18 cellular contexts compared by ENCODE assay signal in genomic region chr21:36908260-36908908, GRCh38. TPM values are rescaled to one million over a fixed set of nuclear protein-coding genes. Genes with fewer than 3 reads are reported as not detected.
A peak's percentile ranks its signal among the peaks of the same experiment; 100 is the strongest.
DNase-seq lines count a peak whose midpoint lies in the region; ATAC-seq and TF ChIP-seq lines count a peak whose summit lies in the region.
"Had no signal": no experiment of that assay in that cellular context is flagged by ENCODE, and none has a peak within 500 bp of the region (broad histone marks: within the 10 kb centered on the region; RNA-seq: fewer than 3 reads in every experiment).

No MANE protein-coding gene starts in this region.

- in situ Hi-C loops in astrocyte of the spinal cord (cut with HindIII; ENCODE audit: low sequenced_read_pairs), result no loop called here

- no peaks in the 10 kb centered on the region for H3K36me3 ChIP-seq in BJ (ENCODE audit: control insufficient read depth, insufficient read depth, low read length)
- H3K36me3 ChIP-seq: transverse colon had no signal

- no peak for ATAC-seq in left lobe of liver
- ATAC-seq: esophagus mucosa; natural killer cell treated with Interleukin-12 subunit alpha and Interleukin-12 subunit beta and Interleukin-15 and Interleukin-18, amount 100 ng/mL, for 72 hours had no signal

- H3K4me3 ChIP-seq in BJ (ENCODE audit: low read depth, low read length), result no peak overlapping the region
- H3K4me3 ChIP-seq in astrocyte of the spinal cord (ENCODE audit: low read depth, low read length), result no peak overlapping the region
- H3K4me3 ChIP-seq: transverse colon had no signal

- POLR2A ChIA-PET in BJ (lab: Charles Lee) (no interaction called here), HEK293T (lab: Yijun Ruan, JAX) (no interaction called here)

- TF ChIP-seq CTCF in BJ (IDR thresholded peaks at IDR 0.05; ENCODE audit: insufficient read depth, low read depth, low read length), result peak; percentile 10; the same call in 1 of the 2 replicates
- peak; percentile 25 for TF ChIP-seq CTCF in astrocyte of the spinal cord (IDR thresholded peaks at IDR 0.05; ENCODE audit: low read depth, low read length)

- CTCF ChIA-PET in BJ (lab: Yijun Ruan, JAX), result interaction anchor here (1.2 to 1.5 kb wide), 2 partner anchors 9 to 19 kb away, joined by 3 to 5 read pairs; no protein-coding TSS in a partner anchor
- CTCF ChIA-PET in HEK293T (lab: Yijun Ruan, JAX), result interaction anchor here (0.7 to 2.3 kb wide), 4 partner anchors 10 to 130 kb away, joined by 3 to 6 read pairs (median 6); no protein-coding TSS in a partner anchor

- H3K27me3 ChIP-seq in BJ (ENCODE audit: control insufficient read depth, insufficient read depth, low read length), result no peaks in the 10 kb centered on the region
- H3K27me3 ChIP-seq: transverse colon had no signal

- no peak for DNase-seq in BJ (ENCODE audit: low read depth)
- DNase-seq in HEK293T (ENCODE audit: extremely low spot score), result no peak
- no peak for DNase-seq in astrocyte of the spinal cord (ENCODE audit: low read depth, low spot score)
- DNase-seq in iris pigment epithelial cell (ENCODE audit: low read depth), result peak; percentile 35
- no peak for DNase-seq in left lobe of liver (ENCODE audit: low spot score)
- DNase-seq in RPMI8226, result no peak
- DNase-seq in mesenteric fat pad (ENCODE audit: low spot score), result no peak
- no peak for DNase-seq in NCI-H2171 treated with DMSO at 0.1 percent for 48 hours (lab: John Stamatoyannopoulos, UW)
- DNase-seq: activated B cell treated with CpG ODN at 0.5 μM for 24 hours; activated naive CD8-positive, alpha-beta T cell treated with anti-CD3 and anti-CD28 coated beads, Interleukin-2, amount 10 ng/mL, durations not matched to agents 7 days and 5 days; KG1; NCI-H1436; NCI-H510A treated with DMSO at 0.1 percent for 48 hours; OCI-M1; stimulated activated CD4-positive, alpha-beta T cell treated with anti-CD3 and anti-CD28 coated beads, Interleukin-2, amount 100 ng/mL, for 24 hours; transverse colon had no signal

TF ChIP-seq in HEK293T, 16 proteins besides CTCF, POLR2A, EP300 and RAD21:
- TF ChIP-seq PKNOX1 (IDR thresholded peaks at IDR 0.05) (no peak), CTBP1 (IDR thresholded peaks at IDR 0.05; ENCODE audit: borderline replicate concordance) (no peak), ZNF384 (IDR thresholded peaks at IDR 0.05) (peak; percentile 71; the same call in 1 of the 2 replicates), HDGF (IDR thresholded peaks at IDR 0.05; ENCODE audit: borderline replicate concordance) (no peak), ARNT (IDR thresholded peaks at IDR 0.05) (no peak)

RNA-seq across cellular contexts. Expression of gene HLCS, which starts 58.1 kb away (rescaled TPM):
- 16.9 and 23.3 TPM in 2 replicates for polyA plus RNA-seq in BJ (2011; rRNA removed)
- polyA minus RNA-seq in BJ (2011; rRNA and poly(A)+ RNA removed), result 16.0 and 17.3 TPM in 2 replicates
- total RNA-seq in left lobe of liver, result 16.4 TPM
- total RNA-seq in mesenteric fat pad, result 18.8 TPM
